In genomic region chr9:21993893-21994525, GRCh38 we compare ENCODE assay signal across 8 cellular contexts.
A peak's percentile ranks its signal among the peaks of the same experiment; 100 is the strongest.
DNase-seq lines count a peak whose midpoint lies in the region; ATAC-seq and TF ChIP-seq lines count a peak whose summit lies in the region.

TSS of gene CDKN2A (minus strand) at chr9:21994392.

- no peaks in the 10 kb centered on the region for H3K27me3 ChIP-seq in SU-DHL-6 (ENCODE audit: low read length)
- H3K27me3 ChIP-seq in stomach smooth muscle (ENCODE audit: control insufficient read depth in 1 of 2, insufficient read depth in 2 of 2, low read length in 2 of 2), result peaks cover 24 to 55% of the 10 kb centered on the region in 2 donors

- peak within 1 kb of the TSS; percentile 93 for H2AFZ ChIP-seq in SU-DHL-6 (ENCODE audit: low read depth, low read length, severe bottlenecking)

- peak; percentile 41 for ATAC-seq in GM21390 (IDR thresholded peaks at IDR 0.05; ENCODE audit: unreplicated experiment)

- H3K4me1 ChIP-seq in ES-I3 (ENCODE audit: insufficient read depth, low read length) (peaks cover 19% of the 10 kb centered on the region), stomach smooth muscle (ENCODE audit: control insufficient read depth, insufficient read depth, low read length) (peaks cover 5% of the 10 kb centered on the region)

- DNase-seq in HUDEP-2 (lab: John Stamatoyannopoulos, UW; ENCODE audit: unreplicated experiment in 76 of 76) (peak in 71 of 76 experiments; percentile 28 to 90 (median 79)), cardiac fibroblast (ENCODE audit: low read depth in 2 of 2) (peak in 1 of 2 donors; percentile 59), left kidney (ENCODE audit: low read depth, low spot score) (peak; percentile 44), epidermal melanocyte (ENCODE audit: insufficient read length, low spot score) (no peak)

- H3K9me2 ChIP-seq in SU-DHL-6 (replicated peaks; ENCODE audit: insufficient read depth, low read length), result no peaks in the 10 kb centered on the region

- H3K27ac ChIP-seq in SU-DHL-6 (ENCODE audit: low read depth, low read length) (peak within 1 kb of the TSS; percentile 97), stomach smooth muscle (ENCODE audit: low read length) (peak within 1 kb of the TSS; percentile 7)

- H3K79me2 ChIP-seq in SU-DHL-6 (ENCODE audit: insufficient read depth, low read length), result peaks cover 56% of the 10 kb centered on the region

- H4K20me1 ChIP-seq in SU-DHL-6 (ENCODE audit: low read depth, low read length), result peaks cover 7% of the 10 kb centered on the region; the same call in 1 of the 2 replicates

- TF ChIP-seq CTCF in SU-DHL-6 (IDR thresholded peaks at IDR 0.05; ENCODE audit: insufficient read depth, low read length, poor library complexity, severe bottlenecking), result no peak
- TF ChIP-seq CTCF in cardiac fibroblast (IDR thresholded peaks at IDR 0.05; ENCODE audit: low read depth, low read length), result no peak

- H3K9ac ChIP-seq in ES-I3 (ENCODE audit: low read depth, low read length), result peak within 1 kb of the TSS; percentile 79; the same call in 1 of the 2 replicates
- H3K9ac ChIP-seq in SU-DHL-6 (ENCODE audit: low read length), result peak within 1 kb of the TSS; percentile 88
- peak within 1 kb of the TSS; percentile 43 to 54 for H3K9ac ChIP-seq in stomach smooth muscle (ENCODE audit: low read length in 2 of 2)

- H3K36me3 ChIP-seq in ES-I3 (ENCODE audit: insufficient read depth, low read length), result no peaks in the 10 kb centered on the region
- peaks cover 21% of the 10 kb centered on the region for H3K36me3 ChIP-seq in SU-DHL-6 (ENCODE audit: low read length)
- no peaks in the 10 kb centered on the region for H3K36me3 ChIP-seq in stomach smooth muscle (ENCODE audit: control insufficient read depth in 2 of 2, insufficient read depth in 2 of 2, low read length in 2 of 2)

- H3K4me3 ChIP-seq in SU-DHL-6 (ENCODE audit: insufficient read depth, low read length, poor library complexity, severe bottlenecking), result peak within 1 kb of the TSS; percentile 87
- H3K4me3 ChIP-seq in cardiac fibroblast (replicated peaks in 1 of 2; ENCODE audit: low read depth in 2 of 2, low read length in 2 of 2), result peak within 1 kb of the TSS; percentile 86 to 88
- peak within 1 kb of the TSS; percentile 75 to 83 for H3K4me3 ChIP-seq in stomach smooth muscle (ENCODE audit: low read length in 2 of 2)

- H3K4me2 ChIP-seq in SU-DHL-6 (ENCODE audit: low read depth, low read length, poor library complexity, severe bottlenecking), result peak within 1 kb of the TSS; percentile 93

- H3K9me3 ChIP-seq in ES-I3 (ENCODE audit: control insufficient read depth, insufficient read depth, low read length) (no peaks in the 10 kb centered on the region), SU-DHL-6 (ENCODE audit: insufficient read depth, low read length) (no peaks in the 10 kb centered on the region), stomach smooth muscle (ENCODE audit: control insufficient read depth in 2 of 2, low read length in 2 of 2) (no peaks in the 10 kb centered on the region)

- H3F3A ChIP-seq in SU-DHL-6 (ENCODE audit: insufficient read depth), result peaks cover 8% of the 10 kb centered on the region
